In genomic region chr16:17149904-17150483, GRCh38 we compare ENCODE assay signal across 2 cellular contexts.
A peak's percentile ranks its signal among the peaks of the same experiment; 100 is the strongest.
TF ChIP-seq lines count a peak whose summit lies in the region.

No MANE protein-coding gene starts in this region.

TF ChIP-seq in A549, 52 proteins besides CTCF, POLR2A, EP300 and RAD21:
- TF ChIP-seq HOXB13 (CRISPR knock-in tag; IDR thresholded peaks at IDR 0.05; ENCODE audit: low read depth) (no peak), NFE2L2 (conservative IDR thresholded peaks at IDR 0.05; ENCODE audit: low read length) (no peak), EHMT2 (IDR thresholded peaks at IDR 0.05; ENCODE audit: low read depth) (0 out of 2 replicates have a peak, but pooled peaks have one; percentile 27), REST (IDR thresholded peaks at IDR 0.05) (peak; percentile 81), CEBPB (IDR thresholded peaks at IDR 0.05) (peak; percentile 36 to 51; a peak in 3 of 4 replicates), HOXA7 (CRISPR knock-in tag; IDR thresholded peaks at IDR 0.05) (no peak), ZFP36 (IDR thresholded peaks at IDR 0.05; ENCODE audit: borderline replicate concordance, partially characterized antibody) (no peak), ZNF302 (CRISPR knock-in tag; IDR thresholded peaks at IDR 0.05) (no peak)

TF ChIP-seq in IMR-90, 13 proteins besides CTCF, POLR2A, EP300 and RAD21:
- TF ChIP-seq MAZ (IDR thresholded peaks at IDR 0.05; ENCODE audit: borderline replicate concordance, low read depth, low read length), result no peak
- TF ChIP-seq SMC3 (IDR thresholded peaks at IDR 0.05; ENCODE audit: low read depth, low read length), result no peak
- peak; percentile 87 for TF ChIP-seq CEBPB (IDR thresholded peaks at IDR 0.05; ENCODE audit: low read depth, low read length)
